Comparison of ENCODE assay signal across 8 cellular contexts in the genomic region with DNA sequence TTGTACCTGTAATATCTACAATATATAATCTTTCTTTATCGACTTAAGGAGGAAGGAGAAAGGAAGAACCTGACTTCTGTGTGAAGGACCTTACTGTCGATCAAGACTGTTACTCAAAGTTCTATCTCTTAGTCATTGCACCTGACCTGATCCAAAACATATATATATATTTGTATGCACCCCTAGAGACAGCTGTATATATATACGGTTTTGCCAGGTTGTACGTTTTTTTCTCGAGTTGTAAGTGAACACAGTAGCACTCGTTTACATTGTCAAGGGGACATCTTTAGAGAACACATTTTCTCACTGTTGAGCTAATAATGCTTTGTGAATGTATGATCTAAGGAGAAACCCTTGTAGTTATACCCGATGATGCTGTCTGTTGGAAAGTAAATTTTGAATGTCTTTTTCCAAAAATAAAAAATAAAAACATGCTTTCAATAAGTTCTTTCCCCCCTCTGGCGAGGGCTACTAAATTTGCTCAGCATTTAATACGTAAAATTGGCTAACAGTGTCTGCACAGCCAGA. TPM values are rescaled to one million over a fixed set of nuclear protein-coding genes. Genes with fewer than 3 reads are reported as not detected.
DNase-seq lines count a peak whose midpoint lies in the region; ATAC-seq, FAIRE-seq and TF ChIP-seq lines count a peak whose summit lies in the region.

No MANE protein-coding gene starts in this region.

- H3K4me2 ChIP-seq in HepG2 (ENCODE audit: low read depth, low read length) = peak overlapping the region; percentile 91

- TSS peak; percentile 57 for BruUV-seq in HepG2 (replicated peaks; lab: Mats Ljungman, UMichigan)

- H3K27me3 ChIP-seq in CD4-positive, alpha-beta memory T cell (ENCODE audit: insufficient read depth, low read length) = no peaks in the 10 kb centered on the region
- no peaks in the 10 kb centered on the region; a peak in 1 of 5 replicates for H3K27me3 ChIP-seq in HepG2 (ENCODE audit: control insufficient read depth in 1 of 2, insufficient read depth in 2 of 2, low read length in 2 of 2)
- no peaks in the 10 kb centered on the region for H3K27me3 ChIP-seq in upper lobe of left lung

- no peak for TF ChIP-seq RAD21 in HepG2 (CRISPR knock-in tag; IDR thresholded peaks at IDR 0.05)

- FAIRE-seq in HepG2 (lab: Jason Lieb, UNC) = no peak

- TF ChIP-seq POLR2A in HepG2 (IDR thresholded peaks at IDR 0.05; ENCODE audit: insufficient read depth in 1 of 2, low read depth in 2 of 2, low read length in 2 of 2) (no peak), upper lobe of left lung (IDR thresholded peaks at IDR 0.05) (no peak)

- H3K9me3 ChIP-seq in CD4-positive, alpha-beta memory T cell (ENCODE audit: control insufficient read depth in 1 of 2, low read length in 2 of 2) = no peaks in the 10 kb centered on the region
- H3K9me3 ChIP-seq in HepG2 (ENCODE audit: low read length) (no peaks in the 10 kb centered on the region), upper lobe of left lung (no peaks in the 10 kb centered on the region)

- peaks cover 3% of the 10 kb centered on the region; the same call in 1 of the 2 replicates for H4K20me1 ChIP-seq in HepG2 (ENCODE audit: insufficient read depth, low read length)

- DNase-seq in CD4-positive, alpha-beta memory T cell = no peak
- DNase-seq in HepG2 (ENCODE audit: low spot score) (no peak), upper lobe of left lung (no peak), epidermal melanocyte (ENCODE audit: insufficient read length, low spot score) (no peak)
- no peak for DNase-seq in stimulated activated CD4-positive, alpha-beta T cell treated with anti-CD3 and anti-CD28 coated beads, Interleukin-1b, Interleukin-23, amount 100 ng/mL, for 48 hours

- peaks cover 13 to 27% of the 10 kb centered on the region in 2 donors for H3K36me3 Mint-ChIP-seq in CD4-positive, alpha-beta memory T cell
- peaks cover 9% of the 10 kb centered on the region for H3K36me3 Mint-ChIP-seq in activated naive CD8-positive, alpha-beta T cell

- ATAC-seq in HG03066 (IDR thresholded peaks at IDR 0.05; ENCODE audit: low read depth, unreplicated experiment) = peak; percentile 3
- ATAC-seq in HepG2 = no peak
- ATAC-seq in upper lobe of left lung (ENCODE audit: low FRiP score in 2 of 2) = no peak
- ATAC-seq in HG02938 (IDR thresholded peaks at IDR 0.05; ENCODE audit: unreplicated experiment) = no peak

- H3K27me3 Mint-ChIP-seq in CD4-positive, alpha-beta memory T cell = no peaks in the 10 kb centered on the region
- no peaks in the 10 kb centered on the region for H3K27me3 Mint-ChIP-seq in activated naive CD8-positive, alpha-beta T cell

- H3K4me3 ChIP-seq in CD4-positive, alpha-beta memory T cell (ENCODE audit: low read length in 2 of 2) = peak overlapping the region; percentile 74 to 78
- peak overlapping the region; percentile 83 to 93 (median 87); a peak in 5 of 6 replicates for H3K4me3 ChIP-seq in HepG2 (replicated peaks in 1 of 3; ENCODE audit: insufficient read depth in 1 of 3, low read depth in 2 of 3, low read length in 3 of 3)
- peak overlapping the region; percentile 23 to 93 (median 72) for H3K4me3 ChIP-seq in upper lobe of left lung

- no peaks in the 10 kb centered on the region for H3K9me3 Mint-ChIP-seq in CD4-positive, alpha-beta memory T cell
- H3K9me3 Mint-ChIP-seq in activated naive CD8-positive, alpha-beta T cell (ENCODE audit: low read depth) = no peaks in the 10 kb centered on the region

- H3K27ac Mint-ChIP-seq in CD4-positive, alpha-beta memory T cell = peak overlapping the region; percentile 89 to 97 (median 93)
- peak overlapping the region; percentile 73 for H3K27ac Mint-ChIP-seq in activated naive CD8-positive, alpha-beta T cell

- peak overlapping the region; percentile 92 to 99 (median 98) for H3K4me3 Mint-ChIP-seq in CD4-positive, alpha-beta memory T cell
- H3K4me3 Mint-ChIP-seq in activated naive CD8-positive, alpha-beta T cell = peak overlapping the region; percentile 89

- peaks cover 26 to 46% (median 35%) of the 10 kb centered on the region in 4 donors for H3K4me1 Mint-ChIP-seq in CD4-positive, alpha-beta memory T cell
- peaks cover 45% of the 10 kb centered on the region for H3K4me1 Mint-ChIP-seq in activated naive CD8-positive, alpha-beta T cell (ENCODE audit: low read depth)

- peaks cover 37% of the 10 kb centered on the region for H3K79me2 ChIP-seq in HepG2 (ENCODE audit: insufficient read depth, low read length)

- CTCF ChIA-PET in CD4-positive, alpha-beta memory T cell (lab: Charles Lee; ENCODE audit: partially characterized antibody) = interaction anchor here (0.9 to 2.5 kb wide), 6 partner anchors 63 to 522 kb away, joined by 3 to 16 read pairs (median 3); a partner anchor contains a TSS
- CTCF ChIA-PET in HepG2 (lab: Yijun Ruan, JAX; ENCODE audit: low intra/inter-chr PET ratio, low total read pairs) = no interaction called here

- POLR2A ChIA-PET in CD4-positive, alpha-beta memory T cell (lab: Charles Lee; ENCODE audit: partially characterized antibody) = interaction anchor here (0.6 to 4.3 kb wide), 11 partner anchors 9 to 1476 kb away, joined by 3 to 93 read pairs (median 4); a partner anchor contains a TSS
- POLR2A ChIA-PET in HepG2 (lab: Yijun Ruan, JAX) = interaction anchor here (0.9 to 2.6 kb wide), 14 partner anchors 14 to 135 kb away, joined by 3 to 58 read pairs (median 4); a partner anchor contains a TSS

- no peak for TF ChIP-seq CTCF in HepG2 (CRISPR knock-in tag; IDR thresholded peaks at IDR 0.05)
- no peak for TF ChIP-seq CTCF in upper lobe of left lung (IDR thresholded peaks at IDR 0.05)

- H3K4me1 ChIP-seq in CD4-positive, alpha-beta memory T cell (ENCODE audit: insufficient read depth, low read length) = peaks cover 21% of the 10 kb centered on the region
- peaks cover 33% of the 10 kb centered on the region for H3K4me1 ChIP-seq in HepG2 (ENCODE audit: insufficient read depth, low read length)
- peaks cover 13 to 27% (median 18%) of the 10 kb centered on the region in 4 donors for H3K4me1 ChIP-seq in upper lobe of left lung

- peak overlapping the region; percentile 96 for H2AFZ ChIP-seq in HepG2 (ENCODE audit: low read length)

- no peaks in the 10 kb centered on the region for H3K36me3 ChIP-seq in CD4-positive, alpha-beta memory T cell (ENCODE audit: insufficient read depth, low read length)
- H3K36me3 ChIP-seq in HepG2 (replicated peaks in 1 of 2; ENCODE audit: control insufficient read depth in 1 of 2, insufficient read depth in 2 of 2, low read length in 2 of 2) (peaks cover 2 to 17% of the 10 kb centered on the region in 2 experiments; a peak in 3 of 5 replicates), upper lobe of left lung (peaks cover 0 to 11% (median 0%) of the 10 kb centered on the region in 4 donors)

- peak overlapping the region; percentile 77 for H3K9ac ChIP-seq in HepG2 (ENCODE audit: insufficient read depth, low read depth, low read length)

- in situ Hi-C loops in HepG2 (cut with HindIII; ENCODE audit: extremely low pct_ligation_motif_present, low pct_unique_long_range_greater_than_20kb) = loop anchor here (5.0 kb wide), 1 partner anchor 62 kb away; a partner anchor contains a TSS

- 57% methylated on average over 9 of the region's 9 CpGs for WGBS in HepG2 (ENCODE audit: low lambda C conversion rate)
- WGBS in upper lobe of left lung, 2 donors = 39 to 44% methylated on average over 9 of the region's 9 CpGs

- TF ChIP-seq EP300 in HepG2 (IDR thresholded peaks at IDR 0.05; ENCODE audit: low read depth in 2 of 2, low read length in 2 of 2) = no peak
- no peak for TF ChIP-seq EP300 in HepG2 (CRISPR knock-in tag; IDR thresholded peaks at IDR 0.05; ENCODE audit: borderline replicate concordance)
- no peak for TF ChIP-seq EP300 in upper lobe of left lung (IDR thresholded peaks at IDR 0.05)

- peak overlapping the region; percentile 69 for H3K27ac ChIP-seq in CD4-positive, alpha-beta memory T cell (ENCODE audit: low read depth, low read length)
- H3K27ac ChIP-seq in HepG2 (ENCODE audit: extremely low read length, insufficient read depth, low read length) (peak overlapping the region; percentile 75), upper lobe of left lung (peak overlapping the region; percentile 74 to 90 (median 82))

- intact Hi-C loops in CD4-positive, alpha-beta memory T cell (cut with micrococcal nuclease) = loop anchor here (5.0 kb wide), 1 partner anchor 388 kb away; no protein-coding TSS in a partner anchor
- intact Hi-C loops in HepG2 (cut with micrococcal nuclease; ENCODE audit: unreplicated experiment) = no loop called here

RNA-seq across cellular contexts. Expression of a gene that starts 0.5 kb away (rescaled TPM):
- 10 to 100 TPM in 1 of 2 experiments, 1 to 10 TPM in 1; 8.2 to 11.5 TPM for total RNA-seq in CD4-positive, alpha-beta memory T cell
- polyA plus RNA-seq in CD4-positive, alpha-beta memory T cell = 1 to 10 TPM; 6.1 to 7.7 TPM
- 12.2 and 22.1 TPM in 2 replicates for total RNA-seq in HepG2 (2016; rRNA removed; fragmentation: Illumina TruSeq; extraction: Trizol)
- total RNA-seq in HepG2 (2016; cell fraction: cytosol; rRNA removed; fragmentation: Illumina TruSeq; extraction: Trizol; ENCODE audit: low read depth) = 2.1 and 4.5 TPM in 2 replicates
- total RNA-seq in HepG2 (2016; cell fraction: insoluble cytoplasmic fraction; rRNA removed; fragmentation: Illumina TruSeq; extraction: Trizol) = 14.0 and 22.7 TPM in 2 replicates
- total RNA-seq in HepG2 (2016; cell fraction: membrane; rRNA removed; fragmentation: Illumina TruSeq; extraction: Trizol) = 9.0 and 9.8 TPM in 2 replicates
- 15.3 and 17.2 TPM in 2 replicates for total RNA-seq in HepG2 (2016; cell fraction: nucleus; rRNA removed; fragmentation: Illumina TruSeq; extraction: Trizol)
- 10.2 and 13.0 TPM in 2 replicates for polyA plus RNA-seq in HepG2 (2011; rRNA removed)
- 4.5 and 6.1 TPM in 2 replicates for polyA plus RNA-seq in HepG2 (2011; cell fraction: cytosol; rRNA removed)
- 9.5 and 9.7 TPM in 2 replicates for polyA plus RNA-seq in HepG2 (2011; cell fraction: nucleus; rRNA removed)
- polyA plus RNA-seq in HepG2 (2012) = 10.4 and 19.7 TPM in 2 replicates
- polyA plus RNA-seq in HepG2 (2016; cell fraction: cytosol; fragmentation: Illumina TruSeq; extraction: Trizol; ENCODE audit: low read depth) = 3.2 and 4.1 TPM in 2 replicates
- 10.3 and 11.1 TPM in 2 replicates for polyA plus RNA-seq in HepG2 (2016; cell fraction: insoluble cytoplasmic fraction; fragmentation: Illumina TruSeq; extraction: Trizol; ENCODE audit: low read depth)
- polyA plus RNA-seq in HepG2 (2016; cell fraction: membrane; fragmentation: Illumina TruSeq; extraction: Trizol; ENCODE audit: low read depth) = 5.8 and 5.9 TPM in 2 replicates
- 25.5 and 30.0 TPM in 2 replicates for polyA plus RNA-seq in HepG2 (2016; cell fraction: nucleus; fragmentation: Illumina TruSeq; extraction: Trizol; ENCODE audit: insufficient read depth, low read depth)
- 6.7 and 11.0 TPM in 2 replicates for polyA minus RNA-seq in HepG2 (2011; rRNA and poly(A)+ RNA removed; ENCODE audit: low replicate concordance)
- 5.7 and 6.3 TPM in 2 replicates for polyA minus RNA-seq in HepG2 (2011; cell fraction: cytosol; rRNA and poly(A)+ RNA removed)
- 7.2 and 11.7 TPM in 2 replicates for polyA minus RNA-seq in HepG2 (2011; cell fraction: nucleus; rRNA and poly(A)+ RNA removed)
- 10 to 100 TPM in 3 of 6 donors, 1 to 10 TPM in 3; 6.5 to 38.8 (median 15.2) TPM for total RNA-seq in upper lobe of left lung

RNA-seq across cellular contexts. Expression of a gene that starts 58.7 kb away (rescaled TPM):
- total RNA-seq in CD4-positive, alpha-beta memory T cell = 10 to 100 TPM; 68.9 to 70.7 TPM
- 10 to 100 TPM; 25.9 to 39.8 TPM for polyA plus RNA-seq in CD4-positive, alpha-beta memory T cell
- total RNA-seq in HepG2 (2016; rRNA removed; fragmentation: Illumina TruSeq; extraction: Trizol) (100 and 125 TPM in 2 replicates), upper lobe of left lung (10 to 100 TPM; 26.1 to 56.6 (median 29.1) TPM)
- total RNA-seq in HepG2 (2016; cell fraction: cytosol; rRNA removed; fragmentation: Illumina TruSeq; extraction: Trizol; ENCODE audit: low read depth) = 25.1 and 25.6 TPM in 2 replicates
- total RNA-seq in HepG2 (2016; cell fraction: insoluble cytoplasmic fraction; rRNA removed; fragmentation: Illumina TruSeq; extraction: Trizol) = 97.0 and 127 TPM in 2 replicates
- total RNA-seq in HepG2 (2016; cell fraction: membrane; rRNA removed; fragmentation: Illumina TruSeq; extraction: Trizol) = 19.8 and 25.3 TPM in 2 replicates
- 109 and 116 TPM in 2 replicates for total RNA-seq in HepG2 (2016; cell fraction: nucleus; rRNA removed; fragmentation: Illumina TruSeq; extraction: Trizol)
- polyA plus RNA-seq in HepG2 (2011; rRNA removed) = 42.2 and 54.7 TPM in 2 replicates
- 13.5 and 14.0 TPM in 2 replicates for polyA plus RNA-seq in HepG2 (2011; cell fraction: cytosol; rRNA removed)
- 87.7 and 98.0 TPM in 2 replicates for polyA plus RNA-seq in HepG2 (2011; cell fraction: nucleus; rRNA removed)
- 37.1 and 46.0 TPM in 2 replicates for polyA plus RNA-seq in HepG2 (2012)
- 2.6 and 2.8 TPM in 2 replicates for polyA plus RNA-seq in HepG2 (2016; cell fraction: cytosol; fragmentation: Illumina TruSeq; extraction: Trizol; ENCODE audit: low read depth)
- 66.1 and 68.1 TPM in 2 replicates for polyA plus RNA-seq in HepG2 (2016; cell fraction: insoluble cytoplasmic fraction; fragmentation: Illumina TruSeq; extraction: Trizol; ENCODE audit: low read depth)
- polyA plus RNA-seq in HepG2 (2016; cell fraction: membrane; fragmentation: Illumina TruSeq; extraction: Trizol; ENCODE audit: low read depth) = 3.8 and 5.3 TPM in 2 replicates
- 137 and 147 TPM in 2 replicates for polyA plus RNA-seq in HepG2 (2016; cell fraction: nucleus; fragmentation: Illumina TruSeq; extraction: Trizol; ENCODE audit: insufficient read depth, low read depth)
- 17.0 and 57.8 TPM in 2 replicates for polyA minus RNA-seq in HepG2 (2011; rRNA and poly(A)+ RNA removed; ENCODE audit: low replicate concordance)
- 22.0 and 22.8 TPM in 2 replicates for polyA minus RNA-seq in HepG2 (2011; cell fraction: cytosol; rRNA and poly(A)+ RNA removed)
- polyA minus RNA-seq in HepG2 (2011; cell fraction: nucleus; rRNA and poly(A)+ RNA removed) = 112 and 123 TPM in 2 replicates
